ENCODE assay signal across 2 cellular contexts in the genomic region with DNA sequence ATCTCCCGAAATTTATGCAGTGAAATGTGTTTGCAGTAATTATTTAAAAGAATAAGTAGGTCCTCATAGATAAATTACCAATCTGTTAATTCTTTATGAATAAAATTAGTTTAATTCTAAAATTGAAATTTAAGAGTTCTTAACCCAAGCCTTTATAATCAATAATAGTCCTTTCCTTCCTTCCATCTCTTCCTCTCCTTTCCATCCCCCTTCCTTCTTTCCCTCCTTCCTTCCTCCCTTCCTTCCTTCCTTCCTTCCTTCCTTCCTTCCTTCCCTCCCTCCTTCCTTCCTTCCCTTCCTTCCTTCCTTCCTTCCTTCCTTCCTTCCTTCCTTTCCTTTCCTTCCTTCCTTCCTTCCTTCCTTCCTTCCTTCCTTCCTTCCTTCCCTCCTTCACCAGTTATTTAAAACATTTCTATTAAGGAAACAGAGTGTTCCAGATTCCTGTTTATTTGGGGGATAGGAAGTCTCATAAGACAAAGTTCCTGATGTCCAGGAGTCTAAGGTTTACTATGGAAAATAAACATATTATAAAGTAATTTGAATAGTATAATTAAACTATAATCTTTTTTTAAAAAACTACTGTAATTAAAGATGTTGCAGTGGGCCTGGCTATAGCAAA.
TF ChIP-seq lines count a peak whose summit lies in the region.

No MANE protein-coding gene starts in this region.

TF ChIP-seq in HepG2, 621 proteins besides CTCF, POLR2A, EP300 and RAD21:
- no peak for TF ChIP-seq FOXJ3 (CRISPR knock-in tag; IDR thresholded peaks at IDR 0.05; ENCODE audit: borderline replicate concordance)
- peak; percentile 69; the same call in 1 of the 2 replicates for TF ChIP-seq PCBP1 (IDR thresholded peaks at IDR 0.05; ENCODE audit: borderline replicate concordance, low read depth, low read length)
- no peak for TF ChIP-seq PHF8 (CRISPR knock-in tag; IDR thresholded peaks at IDR 0.05)
- TF ChIP-seq, protein P1, sequence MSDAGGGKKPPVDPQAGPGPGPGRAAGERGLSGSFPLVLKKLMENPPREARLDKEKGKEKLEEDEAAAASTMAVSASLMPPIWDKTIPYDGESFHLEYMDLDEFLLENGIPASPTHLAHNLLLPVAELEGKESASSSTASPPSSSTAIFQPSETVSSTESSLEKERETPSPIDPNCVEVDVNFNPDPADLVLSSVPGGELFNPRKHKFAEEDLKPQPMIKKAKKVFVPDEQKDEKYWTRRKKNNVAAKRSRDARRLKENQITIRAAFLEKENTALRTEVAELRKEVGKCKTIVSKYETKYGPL (CRISPR knock-in tag; IDR thresholded peaks at IDR 0.05) = no peak
- TF ChIP-seq, protein P2, sequence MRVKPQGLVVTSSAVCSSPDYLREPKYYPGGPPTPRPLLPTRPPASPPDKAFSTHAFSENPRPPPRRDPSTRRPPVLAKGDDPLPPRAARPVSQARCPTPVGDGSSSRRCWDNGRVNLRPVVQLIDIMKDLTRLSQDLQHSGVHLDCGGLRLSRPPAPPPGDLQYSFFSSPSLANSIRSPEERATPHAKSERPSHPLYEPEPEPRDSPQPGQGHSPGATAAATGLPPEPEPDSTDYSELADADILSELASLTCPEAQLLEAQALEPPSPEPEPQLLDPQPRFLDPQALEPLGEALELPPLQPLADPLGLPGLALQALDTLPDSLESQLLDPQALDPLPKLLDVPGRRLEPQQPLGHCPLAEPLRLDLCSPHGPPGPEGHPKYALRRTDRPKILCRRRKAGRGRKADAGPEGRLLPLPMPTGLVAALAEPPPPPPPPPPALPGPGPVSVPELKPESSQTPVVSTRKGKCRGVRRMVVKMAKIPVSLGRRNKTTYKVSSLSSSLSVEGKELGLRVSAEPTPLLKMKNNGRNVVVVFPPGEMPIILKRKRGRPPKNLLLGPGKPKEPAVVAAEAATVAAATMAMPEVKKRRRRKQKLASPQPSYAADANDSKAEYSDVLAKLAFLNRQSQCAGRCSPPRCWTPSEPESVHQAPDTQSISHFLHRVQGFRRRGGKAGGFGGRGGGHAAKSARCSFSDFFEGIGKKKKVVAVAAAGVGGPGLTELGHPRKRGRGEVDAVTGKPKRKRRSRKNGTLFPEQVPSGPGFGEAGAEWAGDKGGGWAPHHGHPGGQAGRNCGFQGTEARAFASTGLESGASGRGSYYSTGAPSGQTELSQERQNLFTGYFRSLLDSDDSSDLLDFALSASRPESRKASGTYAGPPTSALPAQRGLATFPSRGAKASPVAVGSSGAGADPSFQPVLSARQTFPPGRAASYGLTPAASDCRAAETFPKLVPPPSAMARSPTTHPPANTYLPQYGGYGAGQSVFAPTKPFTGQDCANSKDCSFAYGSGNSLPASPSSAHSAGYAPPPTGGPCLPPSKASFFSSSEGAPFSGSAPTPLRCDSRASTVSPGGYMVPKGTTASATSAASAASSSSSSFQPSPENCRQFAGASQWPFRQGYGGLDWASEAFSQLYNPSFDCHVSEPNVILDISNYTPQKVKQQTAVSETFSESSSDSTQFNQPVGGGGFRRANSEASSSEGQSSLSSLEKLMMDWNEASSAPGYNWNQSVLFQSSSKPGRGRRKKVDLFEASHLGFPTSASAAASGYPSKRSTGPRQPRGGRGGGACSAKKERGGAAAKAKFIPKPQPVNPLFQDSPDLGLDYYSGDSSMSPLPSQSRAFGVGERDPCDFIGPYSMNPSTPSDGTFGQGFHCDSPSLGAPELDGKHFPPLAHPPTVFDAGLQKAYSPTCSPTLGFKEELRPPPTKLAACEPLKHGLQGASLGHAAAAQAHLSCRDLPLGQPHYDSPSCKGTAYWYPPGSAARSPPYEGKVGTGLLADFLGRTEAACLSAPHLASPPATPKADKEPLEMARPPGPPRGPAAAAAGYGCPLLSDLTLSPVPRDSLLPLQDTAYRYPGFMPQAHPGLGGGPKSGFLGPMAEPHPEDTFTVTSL (CRISPR knock-in tag; IDR thresholded peaks at IDR 0.05; ENCODE audit: borderline replicate concordance) = no peak
- TF ChIP-seq ATF1 (CRISPR knock-in tag; IDR thresholded peaks at IDR 0.05) = no peak
- TF ChIP-seq KDM2A (CRISPR knock-in tag; IDR thresholded peaks at IDR 0.05; ENCODE audit: borderline replicate concordance, low read depth) = no peak
- peak; percentile 80 for TF ChIP-seq HNRNPK (IDR thresholded peaks at IDR 0.05; ENCODE audit: low read depth, low read length, poor library complexity, severe bottlenecking)

TF ChIP-seq in HEK293, 187 proteins besides CTCF, POLR2A, EP300 and RAD21:
- TF ChIP-seq ZNF366 (tag by site-specific recombination; conservative IDR thresholded peaks at IDR 0.05) (0 out of 2 replicates have a peak, but pooled peaks have one; percentile 18), GLI4 (tag by site-specific recombination; IDR thresholded peaks at IDR 0.05) (no peak), ZNF133 (tag by site-specific recombination; IDR thresholded peaks at IDR 0.05) (no peak), TRIM28 (IDR thresholded peaks at IDR 0.05; ENCODE audit: borderline replicate concordance, low read length) (no peak), EGR2 (tag by site-specific recombination; IDR thresholded peaks at IDR 0.05; ENCODE audit: low read depth) (no peak), ZNF426 (tag by site-specific recombination; IDR thresholded peaks at IDR 0.05) (no peak), ZNF24 (tag by site-specific recombination; IDR thresholded peaks at IDR 0.05) (no peak), ZFP69B (tag by site-specific recombination; IDR thresholded peaks at IDR 0.05) (no peak)
